In the genomic region with DNA sequence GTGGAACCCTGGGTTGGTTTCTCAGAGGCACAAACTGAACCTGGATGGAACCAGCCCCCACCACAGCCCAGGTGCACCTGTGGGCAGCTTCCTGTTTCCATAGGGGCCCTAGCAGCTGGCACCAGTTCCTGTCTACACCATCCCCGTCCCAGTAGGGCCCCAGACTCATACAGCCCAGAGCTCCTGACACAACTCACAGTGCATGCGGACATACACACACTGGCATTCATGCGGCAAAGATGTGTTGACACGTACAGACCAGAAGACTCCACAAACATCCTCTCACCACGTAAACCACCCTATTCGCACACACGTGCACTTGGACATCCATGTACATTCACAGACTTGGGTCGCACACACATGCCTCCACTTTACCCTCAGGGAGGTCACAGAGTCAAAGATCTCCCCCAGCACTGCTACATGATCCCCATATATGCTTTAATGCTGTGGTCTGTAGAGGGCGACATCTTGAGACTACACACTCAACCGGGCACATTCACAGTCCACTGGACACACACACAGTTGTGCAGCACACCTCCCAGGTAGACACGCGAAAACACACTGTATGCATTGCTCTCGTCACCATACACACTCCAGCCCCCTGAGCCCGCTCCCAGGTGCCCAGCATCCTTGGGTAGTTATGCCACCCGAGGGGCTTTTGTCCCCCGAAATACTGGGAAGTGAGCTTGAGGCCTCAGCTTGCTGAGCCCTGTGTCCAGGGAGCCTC, we compare ENCODE assay signal across 1 cellular context.
TF ChIP-seq lines count a peak whose summit lies in the region.

No MANE protein-coding gene starts in this region.

TF ChIP-seq in GM23338, 12 proteins besides CTCF, POLR2A, EP300 and RAD21 (continued from another document):
- TF ChIP-seq, protein P1, sequence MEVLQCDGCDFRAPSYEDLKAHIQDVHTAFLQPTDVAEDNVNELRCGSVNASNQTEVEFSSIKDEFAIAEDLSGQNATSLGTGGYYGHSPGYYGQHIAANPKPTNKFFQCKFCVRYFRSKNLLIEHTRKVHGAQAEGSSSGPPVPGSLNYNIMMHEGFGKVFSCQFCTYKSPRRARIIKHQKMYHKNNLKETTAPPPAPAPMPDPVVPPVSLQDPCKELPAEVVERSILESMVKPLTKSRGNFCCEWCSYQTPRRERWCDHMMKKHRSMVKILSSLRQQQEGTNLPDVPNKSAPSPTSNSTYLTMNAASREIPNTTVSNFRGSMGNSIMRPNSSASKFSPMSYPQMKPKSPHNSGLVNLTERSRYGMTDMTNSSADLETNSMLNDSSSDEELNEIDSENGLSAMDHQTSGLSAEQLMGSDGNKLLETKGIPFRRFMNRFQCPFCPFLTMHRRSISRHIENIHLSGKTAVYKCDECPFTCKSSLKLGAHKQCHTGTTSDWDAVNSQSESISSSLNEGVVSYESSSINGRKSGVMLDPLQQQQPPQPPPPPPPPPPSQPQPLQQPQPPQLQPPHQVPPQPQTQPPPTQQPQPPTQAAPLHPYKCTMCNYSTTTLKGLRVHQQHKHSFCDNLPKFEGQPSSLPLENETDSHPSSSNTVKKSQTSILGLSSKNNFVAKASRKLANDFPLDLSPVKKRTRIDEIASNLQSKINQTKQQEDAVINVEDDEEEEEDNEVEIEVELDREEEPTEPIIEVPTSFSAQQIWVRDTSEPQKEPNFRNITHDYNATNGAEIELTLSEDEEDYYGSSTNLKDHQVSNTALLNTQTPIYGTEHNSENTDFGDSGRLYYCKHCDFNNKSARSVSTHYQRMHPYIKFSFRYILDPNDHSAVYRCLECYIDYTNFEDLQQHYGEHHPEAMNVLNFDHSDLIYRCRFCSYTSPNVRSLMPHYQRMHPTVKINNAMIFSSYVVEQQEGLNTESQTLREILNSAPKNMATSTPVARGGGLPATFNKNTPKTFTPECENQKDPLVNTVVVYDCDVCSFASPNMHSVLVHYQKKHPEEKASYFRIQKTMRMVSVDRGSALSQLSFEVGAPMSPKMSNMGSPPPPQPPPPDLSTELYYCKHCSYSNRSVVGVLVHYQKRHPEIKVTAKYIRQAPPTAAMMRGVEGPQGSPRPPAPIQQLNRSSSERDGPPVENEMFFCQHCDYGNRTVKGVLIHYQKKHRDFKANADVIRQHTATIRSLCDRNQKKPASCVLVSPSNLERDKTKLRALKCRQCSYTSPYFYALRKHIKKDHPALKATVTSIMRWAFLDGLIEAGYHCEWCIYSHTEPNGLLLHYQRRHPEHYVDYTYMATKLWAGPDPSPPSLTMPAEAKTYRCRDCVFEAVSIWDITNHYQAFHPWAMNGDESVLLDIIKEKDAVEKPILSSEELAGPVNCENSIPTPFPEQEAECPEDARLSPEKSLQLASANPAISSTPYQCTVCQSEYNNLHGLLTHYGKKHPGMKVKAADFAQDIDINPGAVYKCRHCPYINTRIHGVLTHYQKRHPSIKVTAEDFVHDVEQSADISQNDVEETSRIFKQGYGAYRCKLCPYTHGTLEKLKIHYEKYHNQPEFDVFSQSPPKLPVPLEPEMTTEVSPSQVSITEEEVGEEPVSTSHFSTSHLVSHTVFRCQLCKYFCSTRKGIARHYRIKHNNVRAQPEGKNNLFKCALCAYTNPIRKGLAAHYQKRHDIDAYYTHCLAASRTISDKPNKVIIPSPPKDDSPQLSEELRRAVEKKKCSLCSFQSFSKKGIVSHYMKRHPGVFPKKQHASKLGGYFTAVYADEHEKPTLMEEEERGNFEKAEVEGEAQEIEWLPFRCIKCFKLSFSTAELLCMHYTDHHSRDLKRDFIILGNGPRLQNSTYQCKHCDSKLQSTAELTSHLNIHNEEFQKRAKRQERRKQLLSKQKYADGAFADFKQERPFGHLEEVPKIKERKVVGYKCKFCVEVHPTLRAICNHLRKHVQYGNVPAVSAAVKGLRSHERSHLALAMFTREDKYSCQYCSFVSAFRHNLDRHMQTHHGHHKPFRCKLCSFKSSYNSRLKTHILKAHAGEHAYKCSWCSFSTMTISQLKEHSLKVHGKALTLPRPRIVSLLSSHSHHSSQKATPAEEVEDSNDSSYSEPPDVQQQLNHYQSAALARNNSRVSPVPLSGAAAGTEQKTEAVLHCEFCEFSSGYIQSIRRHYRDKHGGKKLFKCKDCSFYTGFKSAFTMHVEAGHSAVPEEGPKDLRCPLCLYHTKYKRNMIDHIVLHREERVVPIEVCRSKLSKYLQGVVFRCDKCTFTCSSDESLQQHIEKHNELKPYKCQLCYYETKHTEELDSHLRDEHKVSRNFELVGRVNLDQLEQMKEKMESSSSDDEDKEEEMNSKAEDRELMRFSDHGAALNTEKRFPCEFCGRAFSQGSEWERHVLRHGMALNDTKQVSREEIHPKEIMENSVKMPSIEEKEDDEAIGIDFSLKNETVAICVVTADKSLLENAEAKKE (CRISPR knock-in tag; IDR thresholded peaks at IDR 0.05) = no peak
- TF ChIP-seq EZH2phosphoT487 (IDR thresholded peaks at IDR 0.05; ENCODE audit: unreplicated experiment) = no peak
- TF ChIP-seq POLR2AphosphoS5 (IDR thresholded peaks at IDR 0.05; ENCODE audit: low read depth) = no peak
- TF ChIP-seq CREB1 (CRISPR knock-in tag; IDR thresholded peaks at IDR 0.05; ENCODE audit: low read depth) = no peak
- no peak for TF ChIP-seq NANOG (IDR thresholded peaks at IDR 0.05; ENCODE audit: borderline replicate concordance)
- TF ChIP-seq ZNF331 (CRISPR knock-in tag; IDR thresholded peaks at IDR 0.05; ENCODE audit: low read depth) = no peak
- TF ChIP-seq, protein P2, sequence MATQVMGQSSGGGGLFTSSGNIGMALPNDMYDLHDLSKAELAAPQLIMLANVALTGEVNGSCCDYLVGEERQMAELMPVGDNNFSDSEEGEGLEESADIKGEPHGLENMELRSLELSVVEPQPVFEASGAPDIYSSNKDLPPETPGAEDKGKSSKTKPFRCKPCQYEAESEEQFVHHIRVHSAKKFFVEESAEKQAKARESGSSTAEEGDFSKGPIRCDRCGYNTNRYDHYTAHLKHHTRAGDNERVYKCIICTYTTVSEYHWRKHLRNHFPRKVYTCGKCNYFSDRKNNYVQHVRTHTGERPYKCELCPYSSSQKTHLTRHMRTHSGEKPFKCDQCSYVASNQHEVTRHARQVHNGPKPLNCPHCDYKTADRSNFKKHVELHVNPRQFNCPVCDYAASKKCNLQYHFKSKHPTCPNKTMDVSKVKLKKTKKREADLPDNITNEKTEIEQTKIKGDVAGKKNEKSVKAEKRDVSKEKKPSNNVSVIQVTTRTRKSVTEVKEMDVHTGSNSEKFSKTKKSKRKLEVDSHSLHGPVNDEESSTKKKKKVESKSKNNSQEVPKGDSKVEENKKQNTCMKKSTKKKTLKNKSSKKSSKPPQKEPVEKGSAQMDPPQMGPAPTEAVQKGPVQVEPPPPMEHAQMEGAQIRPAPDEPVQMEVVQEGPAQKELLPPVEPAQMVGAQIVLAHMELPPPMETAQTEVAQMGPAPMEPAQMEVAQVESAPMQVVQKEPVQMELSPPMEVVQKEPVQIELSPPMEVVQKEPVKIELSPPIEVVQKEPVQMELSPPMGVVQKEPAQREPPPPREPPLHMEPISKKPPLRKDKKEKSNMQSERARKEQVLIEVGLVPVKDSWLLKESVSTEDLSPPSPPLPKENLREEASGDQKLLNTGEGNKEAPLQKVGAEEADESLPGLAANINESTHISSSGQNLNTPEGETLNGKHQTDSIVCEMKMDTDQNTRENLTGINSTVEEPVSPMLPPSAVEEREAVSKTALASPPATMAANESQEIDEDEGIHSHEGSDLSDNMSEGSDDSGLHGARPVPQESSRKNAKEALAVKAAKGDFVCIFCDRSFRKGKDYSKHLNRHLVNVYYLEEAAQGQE (IDR thresholded peaks at IDR 0.05; ENCODE audit: unreplicated experiment) = no peak
- TF ChIP-seq JUNB (IDR thresholded peaks at IDR 0.05; ENCODE audit: unreplicated experiment) = no peak
- TF ChIP-seq, protein P3, sequence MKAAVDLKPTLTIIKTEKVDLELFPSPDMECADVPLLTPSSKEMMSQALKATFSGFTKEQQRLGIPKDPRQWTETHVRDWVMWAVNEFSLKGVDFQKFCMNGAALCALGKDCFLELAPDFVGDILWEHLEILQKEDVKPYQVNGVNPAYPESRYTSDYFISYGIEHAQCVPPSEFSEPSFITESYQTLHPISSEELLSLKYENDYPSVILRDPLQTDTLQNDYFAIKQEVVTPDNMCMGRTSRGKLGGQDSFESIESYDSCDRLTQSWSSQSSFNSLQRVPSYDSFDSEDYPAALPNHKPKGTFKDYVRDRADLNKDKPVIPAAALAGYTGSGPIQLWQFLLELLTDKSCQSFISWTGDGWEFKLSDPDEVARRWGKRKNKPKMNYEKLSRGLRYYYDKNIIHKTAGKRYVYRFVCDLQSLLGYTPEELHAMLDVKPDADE (IDR thresholded peaks at IDR 0.05) = no peak
